Comparison of ENCODE assay signal across 15 cellular contexts in the genomic region with DNA sequence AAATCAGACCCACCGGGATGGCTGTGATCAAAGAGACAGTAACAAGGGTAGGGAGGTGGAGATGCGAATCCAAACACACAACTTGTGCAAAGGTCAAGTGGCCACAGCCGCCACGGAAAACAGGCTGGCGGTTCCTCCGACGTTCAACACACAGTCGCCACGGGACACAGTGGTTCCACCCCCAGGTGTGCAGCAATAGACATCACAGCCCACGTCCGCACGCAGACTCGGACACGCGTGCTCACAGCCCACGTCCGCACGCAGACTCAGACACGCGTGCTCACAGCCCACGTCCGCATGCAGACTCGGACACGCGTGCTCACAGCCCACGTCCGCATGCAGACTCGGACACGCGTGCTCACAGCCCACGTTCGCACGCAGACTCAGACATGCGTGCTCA.
A peak's percentile ranks its signal among the peaks of the same experiment; 100 is the strongest.
DNase-seq lines count a peak whose midpoint lies in the region; ATAC-seq, FAIRE-seq and TF ChIP-seq lines count a peak whose summit lies in the region.
"Had no signal": no experiment of that assay in that cellular context is flagged by ENCODE, and none has a peak within 500 bp of the region (broad histone marks: within the 10 kb centered on the region; RNA-seq: fewer than 3 reads in every experiment).

No MANE protein-coding gene starts in this region.

- no peaks in the 10 kb centered on the region for H3K27me3 Mint-ChIP-seq in astrocyte (ENCODE audit: low read depth, unreplicated experiment)
- no peaks in the 10 kb centered on the region for H3K27me3 Mint-ChIP-seq in memory B cell
- H3K27me3 Mint-ChIP-seq in endodermal cell (ENCODE audit: insufficient read depth): no peaks in the 10 kb centered on the region
- H3K27me3 Mint-ChIP-seq: IgD-negative memory B cell had no signal

- TF ChIP-seq CTCF in astrocyte (IDR thresholded peaks at IDR 0.05; ENCODE audit: insufficient read depth, low read depth, low read length): no peak
- TF ChIP-seq CTCF in endodermal cell (conservative IDR thresholded peaks at IDR 0.05): no peak

- no peaks in the 10 kb centered on the region for H3K9me2 ChIP-seq in GM23248 (ENCODE audit: insufficient read depth)

- H3K36me3 Mint-ChIP-seq in astrocyte (ENCODE audit: low read depth, unreplicated experiment) (peaks cover 4% of the 10 kb centered on the region), memory B cell (peaks cover 7% of the 10 kb centered on the region), endodermal cell (ENCODE audit: low read depth) (no peaks in the 10 kb centered on the region)

- H3K79me2 ChIP-seq in GM23248 (ENCODE audit: insufficient read depth): peaks cover 68% of the 10 kb centered on the region
- peaks cover 85% of the 10 kb centered on the region for H3K79me2 ChIP-seq in astrocyte (ENCODE audit: insufficient read depth, low read length)

- in situ Hi-C loops in GM23248 (cut with MboI): no loop called here

- peak overlapping the region; percentile 95 for H3K9ac ChIP-seq in GM23248
- H3K9ac ChIP-seq in astrocyte (ENCODE audit: low read length): no peak overlapping the region
- no peak overlapping the region for H3K9ac ChIP-seq in endodermal cell (ENCODE audit: extremely low read depth, low read length, poor library complexity, severe bottlenecking)

- H3K4me3 Mint-ChIP-seq in astrocyte (ENCODE audit: unreplicated experiment) (no peak overlapping the region), memory B cell (peak overlapping the region; percentile 46), endodermal cell (no peak overlapping the region)

- H3K36me3 ChIP-seq in GM23248 (ENCODE audit: low read depth): no peaks in the 10 kb centered on the region
- H3K36me3 ChIP-seq in astrocyte (ENCODE audit: insufficient read depth, low read length): no peaks in the 10 kb centered on the region
- H3K36me3 ChIP-seq in endodermal cell (ENCODE audit: control insufficient read depth, insufficient read depth, low read length): no peaks in the 10 kb centered on the region
- H3K36me3 ChIP-seq: cardiac muscle cell, SJCRH30 had no signal

- peaks cover 43% of the 10 kb centered on the region for H3K4me1 ChIP-seq in GM23248 (ENCODE audit: insufficient read depth)
- H3K4me1 ChIP-seq in astrocyte (ENCODE audit: insufficient read depth, low read length): peaks cover 55% of the 10 kb centered on the region
- H3K4me1 ChIP-seq in endodermal cell (ENCODE audit: control insufficient read depth, insufficient read depth, low read length): peaks cover 9% of the 10 kb centered on the region

- H3K27ac Mint-ChIP-seq in astrocyte (ENCODE audit: unreplicated experiment): peak overlapping the region; percentile 55
- no peak overlapping the region for H3K27ac Mint-ChIP-seq in memory B cell
- no peak overlapping the region for H3K27ac Mint-ChIP-seq in endodermal cell

- 95 to 96% methylated on average over 30 to 34 of the region's 34 CpGs for WGBS in GM23248 (ENCODE audit: low coverage in 1 of 2, low lambda C conversion rate in 2 of 2, missing lambda C conversion rate in 2 of 2), 2 experiments
- 92 to 96% methylated on average over 29 to 34 of the region's 34 CpGs for WGBS in endodermal cell (ENCODE audit: insufficient coverage in 1 of 2, insufficient read length in 1 of 2), 2 experiments

- no peak for FAIRE-seq in astrocyte (lab: Jason Lieb, UNC)

- no peaks in the 10 kb centered on the region for H3K9me3 ChIP-seq in GM23248 (ENCODE audit: low read depth)
- no peaks in the 10 kb centered on the region for H3K9me3 ChIP-seq in astrocyte (ENCODE audit: insufficient read depth, low read depth, low read length)
- H3K9me3 ChIP-seq in endodermal cell (ENCODE audit: control insufficient read depth, low read length): no peaks in the 10 kb centered on the region
- H3K9me3 ChIP-seq: SJCRH30, testis had no signal

- H2AFZ ChIP-seq in GM23248 (no peak overlapping the region), astrocyte (ENCODE audit: low read depth, low read length) (no peak overlapping the region)

- H4K20me1 ChIP-seq in GM23248 (ENCODE audit: insufficient read depth) (no peaks in the 10 kb centered on the region), astrocyte (ENCODE audit: insufficient read depth, low read length) (peaks cover 41% of the 10 kb centered on the region)

- ATAC-seq in memory B cell (ENCODE audit: low read depth) (no peak), HG02759 (IDR thresholded peaks at IDR 0.05; ENCODE audit: unreplicated experiment) (no peak)

- H3K27ac ChIP-seq in GM23248 (peak overlapping the region; percentile 100), astrocyte (ENCODE audit: low read depth, low read length) (no peak overlapping the region), substantia nigra (ENCODE audit: low read depth, low read length, poor library complexity, severe bottlenecking) (peak overlapping the region; percentile 79), endodermal cell (ENCODE audit: low read depth, low read length) (no peak overlapping the region)
- H3K27ac ChIP-seq: C4-2B, cardiac muscle cell, epithelial cell of prostate, SJCRH30, testis had no signal

- H3K4me2 ChIP-seq in GM23248 (ENCODE audit: unreplicated experiment) (peak overlapping the region; percentile 81), astrocyte (ENCODE audit: low read length) (no peak overlapping the region)

- H3K4me1 Mint-ChIP-seq in astrocyte (ENCODE audit: low read depth, unreplicated experiment) (peaks cover 49% of the 10 kb centered on the region), memory B cell (peaks cover 40% of the 10 kb centered on the region), endodermal cell (peaks cover 12% of the 10 kb centered on the region)

- peaks cover 42% of the 10 kb centered on the region for H3F3A ChIP-seq in GM23248 (ENCODE audit: insufficient read depth)

- H3K4me3 ChIP-seq in GM23248 (no peak overlapping the region), astrocyte (ENCODE audit: insufficient read depth, low read depth, low read length) (no peak overlapping the region), endodermal cell (ENCODE audit: low read length) (no peak overlapping the region)
- H3K4me3 ChIP-seq: cardiac muscle cell, SJCRH30, testis had no signal

- DNase-seq in GM23248 (no peak), astrocyte (ENCODE audit: low read depth) (no peak), memory B cell (ENCODE audit: low spot score in 2 of 2) (no peak), substantia nigra (lab: John Stamatoyannopoulos, UW) (no peak), endodermal cell (no peak), HuH-7.5 (ENCODE audit: low spot score) (no peak)
- DNase-seq: activated CD8-positive, alpha-beta memory T cell treated with anti-CD3 and anti-CD28 coated beads for 24 hours; activated effector memory CD4-positive, alpha-beta T cell treated with anti-CD3 and anti-CD28 coated beads, Interleukin-2, amount 50 U/mL, for 16 hours; SJCRH30; testis had no signal

- no peaks in the 10 kb centered on the region for H3K27me3 ChIP-seq in GM23248 (replicated peaks; ENCODE audit: insufficient read depth)
- H3K27me3 ChIP-seq in astrocyte (ENCODE audit: insufficient read depth, low read length): no peaks in the 10 kb centered on the region
- no peaks in the 10 kb centered on the region for H3K27me3 ChIP-seq in endodermal cell (ENCODE audit: control insufficient read depth, insufficient read depth, low read length, poor library complexity, severe bottlenecking)
- H3K27me3 ChIP-seq: cardiac muscle cell, SJCRH30, testis had no signal

- H3K9me3 Mint-ChIP-seq in astrocyte (ENCODE audit: unreplicated experiment) (no peaks in the 10 kb centered on the region), memory B cell (no peaks in the 10 kb centered on the region), endodermal cell (no peaks in the 10 kb centered on the region)
- H3K9me3 Mint-ChIP-seq: IgD-negative memory B cell had no signal

Comparison
In these comparisons a context has a peak if more than half of its experiments do, and no peak if none do; other contexts are left out.
1. H3K27ac ChIP-seq: peak in GM23248 (single experiment) and substantia nigra (single experiment); none in astrocyte (single experiment) and endodermal cell (single experiment).